15 cellular contexts compared by ENCODE assay signal in the genomic region with DNA sequence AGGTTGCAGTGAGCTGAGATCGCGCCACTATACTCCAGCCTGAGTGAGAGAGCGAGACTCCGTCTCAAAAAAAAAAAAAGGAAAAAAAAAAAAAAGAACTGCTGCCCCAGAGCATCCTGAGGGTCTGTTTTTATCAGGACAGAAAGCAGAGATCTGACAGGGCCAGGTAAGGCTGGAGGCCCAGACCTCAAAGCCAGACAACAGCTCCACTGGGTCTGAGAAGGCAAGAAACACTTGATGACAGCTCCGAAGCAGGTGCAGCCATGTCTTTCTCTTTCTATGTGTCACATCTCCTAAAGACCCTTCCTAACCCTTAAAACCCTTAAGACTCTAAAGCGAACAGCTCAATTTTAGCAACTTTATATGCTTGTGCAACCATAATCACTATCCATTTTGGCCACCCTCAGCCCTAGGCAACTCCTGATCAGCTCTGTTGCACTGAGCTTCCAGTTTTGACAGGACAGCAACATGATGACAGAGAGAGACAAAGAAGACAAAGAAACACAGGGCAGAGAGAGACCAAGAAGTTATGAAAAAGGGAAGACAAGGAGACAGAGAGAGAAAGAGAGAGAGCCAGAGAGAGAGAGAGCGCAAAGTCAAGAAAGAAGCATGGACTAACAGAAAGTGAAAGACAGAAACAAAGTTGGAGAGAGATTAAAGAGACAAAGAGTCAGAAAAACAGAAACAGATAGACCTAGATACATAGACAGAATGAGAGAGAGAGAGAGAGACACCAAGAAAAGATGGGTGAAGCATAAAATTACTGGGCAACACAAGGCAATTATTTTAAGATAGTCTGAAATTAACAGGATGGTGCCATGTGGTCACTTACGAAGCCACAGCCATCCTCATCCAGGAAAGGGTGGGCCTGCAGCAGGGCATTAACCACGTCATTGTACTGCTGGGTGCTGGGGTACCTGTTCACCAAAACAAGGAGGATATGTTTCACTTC. TPM values are rescaled to one million over a fixed set of nuclear protein-coding genes. Genes with fewer than 3 reads are reported as not detected.
DNase-seq lines count a peak whose midpoint lies in the region; ATAC-seq and TF ChIP-seq lines count a peak whose summit lies in the region.
"Had no signal": no experiment of that assay in that cellular context is flagged by ENCODE, and none has a peak within 500 bp of the region (broad histone marks: within the 10 kb centered on the region; RNA-seq: fewer than 3 reads in every experiment).

No MANE protein-coding gene starts in this region.

- H3K36me3 ChIP-seq in neuron (ENCODE audit: insufficient read depth, low read length), result no peaks in the 10 kb centered on the region
- H3K36me3 ChIP-seq: spleen had no signal

- peaks cover 66% of the 10 kb centered on the region for H3K36me3 Mint-ChIP-seq in activated naive CD4-positive, alpha-beta T cell treated with anti-CD3 and anti-CD28 coated beads, Interleukin-2, amount 10 ng/mL, durations not matched to agents 7 days and 5 days
- H3K36me3 Mint-ChIP-seq in mesothelial cell of epicardium, result no peaks in the 10 kb centered on the region

- H3K27ac Mint-ChIP-seq in activated naive CD4-positive, alpha-beta T cell treated with anti-CD3 and anti-CD28 coated beads, Interleukin-2, amount 10 ng/mL, durations not matched to agents 7 days and 5 days, result peak overlapping the region; percentile 92
- H3K27ac Mint-ChIP-seq in mesothelial cell of epicardium, result no peak overlapping the region

- H3K4me3 ChIP-seq in neuron (ENCODE audit: low read length), result no peak overlapping the region

- DNase-seq in ELF-1 (ENCODE audit: low read depth, low spot score), result peak; percentile 34
- peak; percentile 61 for DNase-seq in activated naive CD4-positive, alpha-beta T cell treated with anti-CD3 and anti-CD28 coated beads, Interleukin-2, amount 10 ng/mL, durations not matched to agents 7 days and 5 days
- no peak for DNase-seq in SHP77 treated with DMSO at 0.1 percent for 48 hours (lab: John Stamatoyannopoulos, UW)
- DNase-seq in COR-L47 (lab: John Stamatoyannopoulos, UW), result no peak
- no peak for DNase-seq in mesothelial cell of epicardium (ENCODE audit: low spot score in 2 of 2, unreplicated experiment in 2 of 2)
- DNase-seq in NCI-H1092 treated with DMSO at 0.1 percent for 48 hours (lab: John Stamatoyannopoulos, UW), result no peak
- DNase-seq: amygdala, HCEC 1CT, KBM-7, NCI-H446, occipital lobe, spleen, substantia nigra had no signal

- H3K9me3 Mint-ChIP-seq in activated naive CD4-positive, alpha-beta T cell treated with anti-CD3 and anti-CD28 coated beads, Interleukin-2, amount 10 ng/mL, durations not matched to agents 7 days and 5 days, result peaks cover 1% of the 10 kb centered on the region
- no peaks in the 10 kb centered on the region for H3K9me3 Mint-ChIP-seq in mesothelial cell of epicardium

- peak overlapping the region; percentile 45 for H3K4me3 Mint-ChIP-seq in activated naive CD4-positive, alpha-beta T cell treated with anti-CD3 and anti-CD28 coated beads, Interleukin-2, amount 10 ng/mL, durations not matched to agents 7 days and 5 days
- no peak overlapping the region for H3K4me3 Mint-ChIP-seq in mesothelial cell of epicardium

- ATAC-seq in HG03432 (IDR thresholded peaks at IDR 0.05; ENCODE audit: unreplicated experiment), result peak; percentile 57

- peak overlapping the region; percentile 54 for H2AFZ ChIP-seq in neuron (ENCODE audit: low read depth, low read length)

- no peaks in the 10 kb centered on the region for H3K9me3 ChIP-seq in neuron (ENCODE audit: low read length)
- H3K9me3 ChIP-seq: spleen had no signal

- H3K27me3 ChIP-seq in neuron (ENCODE audit: insufficient read depth, low read length), result no peaks in the 10 kb centered on the region
- H3K27me3 ChIP-seq: spleen had no signal

- H3K27me3 Mint-ChIP-seq in activated naive CD4-positive, alpha-beta T cell treated with anti-CD3 and anti-CD28 coated beads, Interleukin-2, amount 10 ng/mL, durations not matched to agents 7 days and 5 days, result no peaks in the 10 kb centered on the region
- no peaks in the 10 kb centered on the region for H3K27me3 Mint-ChIP-seq in mesothelial cell of epicardium (ENCODE audit: low read depth)

- H3K4me1 ChIP-seq in neuron (ENCODE audit: insufficient read depth, low read length), result no peaks in the 10 kb centered on the region

- CTCF ChIA-PET in activated naive CD4-positive, alpha-beta T cell treated with anti-CD3 and anti-CD28 coated beads, Interleukin-2, amount 10 ng/mL, durations not matched to agents 7 days and 5 days (lab: Charles Lee), result interaction anchor here (0.6 kb wide), 1 partner anchor 347 kb away, joined by 3 read pairs; no protein-coding TSS in a partner anchor

- H3K4me1 Mint-ChIP-seq in activated naive CD4-positive, alpha-beta T cell treated with anti-CD3 and anti-CD28 coated beads, Interleukin-2, amount 10 ng/mL, durations not matched to agents 7 days and 5 days, result peaks cover 63% of the 10 kb centered on the region
- H3K4me1 Mint-ChIP-seq in mesothelial cell of epicardium, result no peaks in the 10 kb centered on the region

- no peak for TF ChIP-seq CTCF in mesothelial cell of epicardium (IDR thresholded peaks at IDR 0.05; ENCODE audit: unreplicated experiment)

RNA-seq across cellular contexts. Expression of a gene that starts 39.2 kb away (rescaled TPM):
- total RNA-seq in mesothelial cell of epicardium, result 0.38 to 0.49 TPM (median 0.47 TPM) in 3 replicates

Comparison
In these comparisons a context has a peak if more than half of its experiments do, and no peak if none do; other contexts are left out.
1. DNase-seq: peak in ELF-1 (single experiment) and activated naive CD4-positive, alpha-beta T cell treated with anti-CD3 and anti-CD28 coated beads, Interleukin-2, amount 10 ng/mL, durations not matched to agents 7 days and 5 days (single experiment); none in SHP77 treated with DMSO at 0.1 percent for 48 hours (single experiment), COR-L47 (single experiment), mesothelial cell of epicardium (0 of 2) and NCI-H1092 treated with DMSO at 0.1 percent for 48 hours (single experiment).